ENCODE assay signal across 1 cellular context in genomic region chr2:116057538-116057937, GRCh38.
TF ChIP-seq lines count a peak whose summit lies in the region.

No MANE protein-coding gene starts in this region.

TF ChIP-seq in GM23338, 12 proteins besides CTCF, POLR2A, EP300 and RAD21:
- TF ChIP-seq, protein P1, sequence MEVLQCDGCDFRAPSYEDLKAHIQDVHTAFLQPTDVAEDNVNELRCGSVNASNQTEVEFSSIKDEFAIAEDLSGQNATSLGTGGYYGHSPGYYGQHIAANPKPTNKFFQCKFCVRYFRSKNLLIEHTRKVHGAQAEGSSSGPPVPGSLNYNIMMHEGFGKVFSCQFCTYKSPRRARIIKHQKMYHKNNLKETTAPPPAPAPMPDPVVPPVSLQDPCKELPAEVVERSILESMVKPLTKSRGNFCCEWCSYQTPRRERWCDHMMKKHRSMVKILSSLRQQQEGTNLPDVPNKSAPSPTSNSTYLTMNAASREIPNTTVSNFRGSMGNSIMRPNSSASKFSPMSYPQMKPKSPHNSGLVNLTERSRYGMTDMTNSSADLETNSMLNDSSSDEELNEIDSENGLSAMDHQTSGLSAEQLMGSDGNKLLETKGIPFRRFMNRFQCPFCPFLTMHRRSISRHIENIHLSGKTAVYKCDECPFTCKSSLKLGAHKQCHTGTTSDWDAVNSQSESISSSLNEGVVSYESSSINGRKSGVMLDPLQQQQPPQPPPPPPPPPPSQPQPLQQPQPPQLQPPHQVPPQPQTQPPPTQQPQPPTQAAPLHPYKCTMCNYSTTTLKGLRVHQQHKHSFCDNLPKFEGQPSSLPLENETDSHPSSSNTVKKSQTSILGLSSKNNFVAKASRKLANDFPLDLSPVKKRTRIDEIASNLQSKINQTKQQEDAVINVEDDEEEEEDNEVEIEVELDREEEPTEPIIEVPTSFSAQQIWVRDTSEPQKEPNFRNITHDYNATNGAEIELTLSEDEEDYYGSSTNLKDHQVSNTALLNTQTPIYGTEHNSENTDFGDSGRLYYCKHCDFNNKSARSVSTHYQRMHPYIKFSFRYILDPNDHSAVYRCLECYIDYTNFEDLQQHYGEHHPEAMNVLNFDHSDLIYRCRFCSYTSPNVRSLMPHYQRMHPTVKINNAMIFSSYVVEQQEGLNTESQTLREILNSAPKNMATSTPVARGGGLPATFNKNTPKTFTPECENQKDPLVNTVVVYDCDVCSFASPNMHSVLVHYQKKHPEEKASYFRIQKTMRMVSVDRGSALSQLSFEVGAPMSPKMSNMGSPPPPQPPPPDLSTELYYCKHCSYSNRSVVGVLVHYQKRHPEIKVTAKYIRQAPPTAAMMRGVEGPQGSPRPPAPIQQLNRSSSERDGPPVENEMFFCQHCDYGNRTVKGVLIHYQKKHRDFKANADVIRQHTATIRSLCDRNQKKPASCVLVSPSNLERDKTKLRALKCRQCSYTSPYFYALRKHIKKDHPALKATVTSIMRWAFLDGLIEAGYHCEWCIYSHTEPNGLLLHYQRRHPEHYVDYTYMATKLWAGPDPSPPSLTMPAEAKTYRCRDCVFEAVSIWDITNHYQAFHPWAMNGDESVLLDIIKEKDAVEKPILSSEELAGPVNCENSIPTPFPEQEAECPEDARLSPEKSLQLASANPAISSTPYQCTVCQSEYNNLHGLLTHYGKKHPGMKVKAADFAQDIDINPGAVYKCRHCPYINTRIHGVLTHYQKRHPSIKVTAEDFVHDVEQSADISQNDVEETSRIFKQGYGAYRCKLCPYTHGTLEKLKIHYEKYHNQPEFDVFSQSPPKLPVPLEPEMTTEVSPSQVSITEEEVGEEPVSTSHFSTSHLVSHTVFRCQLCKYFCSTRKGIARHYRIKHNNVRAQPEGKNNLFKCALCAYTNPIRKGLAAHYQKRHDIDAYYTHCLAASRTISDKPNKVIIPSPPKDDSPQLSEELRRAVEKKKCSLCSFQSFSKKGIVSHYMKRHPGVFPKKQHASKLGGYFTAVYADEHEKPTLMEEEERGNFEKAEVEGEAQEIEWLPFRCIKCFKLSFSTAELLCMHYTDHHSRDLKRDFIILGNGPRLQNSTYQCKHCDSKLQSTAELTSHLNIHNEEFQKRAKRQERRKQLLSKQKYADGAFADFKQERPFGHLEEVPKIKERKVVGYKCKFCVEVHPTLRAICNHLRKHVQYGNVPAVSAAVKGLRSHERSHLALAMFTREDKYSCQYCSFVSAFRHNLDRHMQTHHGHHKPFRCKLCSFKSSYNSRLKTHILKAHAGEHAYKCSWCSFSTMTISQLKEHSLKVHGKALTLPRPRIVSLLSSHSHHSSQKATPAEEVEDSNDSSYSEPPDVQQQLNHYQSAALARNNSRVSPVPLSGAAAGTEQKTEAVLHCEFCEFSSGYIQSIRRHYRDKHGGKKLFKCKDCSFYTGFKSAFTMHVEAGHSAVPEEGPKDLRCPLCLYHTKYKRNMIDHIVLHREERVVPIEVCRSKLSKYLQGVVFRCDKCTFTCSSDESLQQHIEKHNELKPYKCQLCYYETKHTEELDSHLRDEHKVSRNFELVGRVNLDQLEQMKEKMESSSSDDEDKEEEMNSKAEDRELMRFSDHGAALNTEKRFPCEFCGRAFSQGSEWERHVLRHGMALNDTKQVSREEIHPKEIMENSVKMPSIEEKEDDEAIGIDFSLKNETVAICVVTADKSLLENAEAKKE (CRISPR knock-in tag; IDR thresholded peaks at IDR 0.05) = no peak
- no peak for TF ChIP-seq ZNF114 (CRISPR knock-in tag; IDR thresholded peaks at IDR 0.05)
- no peak for TF ChIP-seq ZNF331 (CRISPR knock-in tag; IDR thresholded peaks at IDR 0.05; ENCODE audit: low read depth)
- no peak for TF ChIP-seq EZH2 (IDR thresholded peaks at IDR 0.05; ENCODE audit: low read depth, unreplicated experiment)
- TF ChIP-seq CREB1 (CRISPR knock-in tag; IDR thresholded peaks at IDR 0.05; ENCODE audit: low read depth) = no peak
- no peak for TF ChIP-seq NANOG (IDR thresholded peaks at IDR 0.05; ENCODE audit: borderline replicate concordance)
- TF ChIP-seq, protein P2, sequence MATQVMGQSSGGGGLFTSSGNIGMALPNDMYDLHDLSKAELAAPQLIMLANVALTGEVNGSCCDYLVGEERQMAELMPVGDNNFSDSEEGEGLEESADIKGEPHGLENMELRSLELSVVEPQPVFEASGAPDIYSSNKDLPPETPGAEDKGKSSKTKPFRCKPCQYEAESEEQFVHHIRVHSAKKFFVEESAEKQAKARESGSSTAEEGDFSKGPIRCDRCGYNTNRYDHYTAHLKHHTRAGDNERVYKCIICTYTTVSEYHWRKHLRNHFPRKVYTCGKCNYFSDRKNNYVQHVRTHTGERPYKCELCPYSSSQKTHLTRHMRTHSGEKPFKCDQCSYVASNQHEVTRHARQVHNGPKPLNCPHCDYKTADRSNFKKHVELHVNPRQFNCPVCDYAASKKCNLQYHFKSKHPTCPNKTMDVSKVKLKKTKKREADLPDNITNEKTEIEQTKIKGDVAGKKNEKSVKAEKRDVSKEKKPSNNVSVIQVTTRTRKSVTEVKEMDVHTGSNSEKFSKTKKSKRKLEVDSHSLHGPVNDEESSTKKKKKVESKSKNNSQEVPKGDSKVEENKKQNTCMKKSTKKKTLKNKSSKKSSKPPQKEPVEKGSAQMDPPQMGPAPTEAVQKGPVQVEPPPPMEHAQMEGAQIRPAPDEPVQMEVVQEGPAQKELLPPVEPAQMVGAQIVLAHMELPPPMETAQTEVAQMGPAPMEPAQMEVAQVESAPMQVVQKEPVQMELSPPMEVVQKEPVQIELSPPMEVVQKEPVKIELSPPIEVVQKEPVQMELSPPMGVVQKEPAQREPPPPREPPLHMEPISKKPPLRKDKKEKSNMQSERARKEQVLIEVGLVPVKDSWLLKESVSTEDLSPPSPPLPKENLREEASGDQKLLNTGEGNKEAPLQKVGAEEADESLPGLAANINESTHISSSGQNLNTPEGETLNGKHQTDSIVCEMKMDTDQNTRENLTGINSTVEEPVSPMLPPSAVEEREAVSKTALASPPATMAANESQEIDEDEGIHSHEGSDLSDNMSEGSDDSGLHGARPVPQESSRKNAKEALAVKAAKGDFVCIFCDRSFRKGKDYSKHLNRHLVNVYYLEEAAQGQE (IDR thresholded peaks at IDR 0.05; ENCODE audit: unreplicated experiment) = no peak
- no peak for TF ChIP-seq JUNB (IDR thresholded peaks at IDR 0.05; ENCODE audit: unreplicated experiment)
- no peak for TF ChIP-seq EZH2phosphoT487 (IDR thresholded peaks at IDR 0.05; ENCODE audit: unreplicated experiment)
- TF ChIP-seq, protein P3, sequence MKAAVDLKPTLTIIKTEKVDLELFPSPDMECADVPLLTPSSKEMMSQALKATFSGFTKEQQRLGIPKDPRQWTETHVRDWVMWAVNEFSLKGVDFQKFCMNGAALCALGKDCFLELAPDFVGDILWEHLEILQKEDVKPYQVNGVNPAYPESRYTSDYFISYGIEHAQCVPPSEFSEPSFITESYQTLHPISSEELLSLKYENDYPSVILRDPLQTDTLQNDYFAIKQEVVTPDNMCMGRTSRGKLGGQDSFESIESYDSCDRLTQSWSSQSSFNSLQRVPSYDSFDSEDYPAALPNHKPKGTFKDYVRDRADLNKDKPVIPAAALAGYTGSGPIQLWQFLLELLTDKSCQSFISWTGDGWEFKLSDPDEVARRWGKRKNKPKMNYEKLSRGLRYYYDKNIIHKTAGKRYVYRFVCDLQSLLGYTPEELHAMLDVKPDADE (IDR thresholded peaks at IDR 0.05) = no peak
- TF ChIP-seq POLR2AphosphoS5 (IDR thresholded peaks at IDR 0.05; ENCODE audit: low read depth) = no peak
- TF ChIP-seq STAT1 (IDR thresholded peaks at IDR 0.05; ENCODE audit: unreplicated experiment) = no peak
